In the genomic region with DNA sequence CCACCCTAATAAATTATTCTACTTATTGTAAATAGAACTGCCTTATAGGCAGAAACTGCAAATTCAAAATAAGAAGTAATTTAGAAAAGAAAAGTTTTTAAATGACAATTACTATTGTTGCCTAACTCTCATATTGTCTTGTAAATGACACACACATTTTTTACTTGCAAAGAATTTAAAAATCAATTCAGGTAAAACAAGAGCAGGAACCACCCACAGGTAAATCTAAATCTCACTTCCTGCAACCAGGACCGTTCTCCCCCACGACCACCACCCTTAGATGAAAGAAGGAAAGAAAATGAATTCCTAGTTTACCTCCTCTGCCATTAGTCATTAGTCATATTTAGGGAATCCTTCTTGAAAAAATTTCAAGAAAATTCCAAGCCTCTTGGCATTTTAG, we compare ENCODE assay signal across 19 cellular contexts. TPM values are rescaled to one million over a fixed set of nuclear protein-coding genes. Genes with fewer than 3 reads are reported as not detected.
DNase-seq lines count a peak whose midpoint lies in the region; ATAC-seq, FAIRE-seq and TF ChIP-seq lines count a peak whose summit lies in the region.
"Had no signal": no experiment of that assay in that cellular context is flagged by ENCODE, and none has a peak within 500 bp of the region (broad histone marks: within the 10 kb centered on the region; RNA-seq: fewer than 3 reads in every experiment).

No MANE protein-coding gene starts in this region.

- TF ChIP-seq EP300 in H1 (IDR thresholded peaks at IDR 0.05; ENCODE audit: borderline replicate concordance in 1 of 2, low read depth in 2 of 2, low read length in 2 of 2) = 0 out of 3 replicates have a peak, but pooled peaks of 1 of the 2 experiments have one; percentile 20

- H3K4ac ChIP-seq in H1 (replicated peaks; ENCODE audit: insufficient read length, low read depth, low read length) = no peak overlapping the region

- H3K36me3 ChIP-seq in HUES48 (ENCODE audit: control insufficient read depth, insufficient read depth, low read length) (peaks cover 4% of the 10 kb centered on the region; the same call in 1 of the 2 replicates), H1 (ENCODE audit: control insufficient read depth in 2 of 4, insufficient read depth in 4 of 4, low read length in 3 of 4) (no peaks in the 10 kb centered on the region), iPS-18a (ENCODE audit: control insufficient read depth, low read depth, low read length) (no peaks in the 10 kb centered on the region)
- H3K36me3 ChIP-seq: BLaER1 had no signal

- TF ChIP-seq RAD21 in H1 (IDR thresholded peaks at IDR 0.05 in 1 of 2, conservative IDR thresholded peaks at IDR 0.05 in 1 of 2; ENCODE audit: low read depth in 2 of 2, low read length in 2 of 2) = no peak

- H3K79me2 ChIP-seq in H1 (ENCODE audit: control insufficient read depth in 1 of 2, insufficient read depth in 2 of 2, low read length in 2 of 2) = peaks cover 12 to 46% of the 10 kb centered on the region in 2 experiments

- peak; percentile 78 for FAIRE-seq in H1 (lab: Jason Lieb, UNC)
- FAIRE-seq: GM12878, GM18507 had no signal

- H2BK120ac ChIP-seq in H1 (replicated peaks; ENCODE audit: low read depth, low read length) = peak overlapping the region; percentile 95

- no peak overlapping the region for H4K91ac ChIP-seq in H1 (replicated peaks; ENCODE audit: insufficient read length, low read length)

- H3K27me3 ChIP-seq in HUES48 (ENCODE audit: control insufficient read depth, insufficient read depth, low read length) = no peaks in the 10 kb centered on the region
- no peaks in the 10 kb centered on the region for H3K27me3 ChIP-seq in H1 (replicated peaks in 1 of 4; ENCODE audit: control insufficient read depth in 3 of 4, extremely low read depth in 1 of 4, insufficient read depth in 3 of 4, low read length in 3 of 4)
- H3K27me3 ChIP-seq in iPS-18a (ENCODE audit: control insufficient read depth, insufficient read depth, low read length) = no peaks in the 10 kb centered on the region
- H3K27me3 ChIP-seq: BLaER1 had no signal

- H3K4me2 ChIP-seq in H1 (ENCODE audit: insufficient read depth in 1 of 2, low read depth in 2 of 2, low read length in 2 of 2) = peak overlapping the region; percentile 13 to 35; a peak in 3 of 4 replicates
- H3K4me2 ChIP-seq: BLaER1 had no signal

- H3K4me3 ChIP-seq in HUES48 (ENCODE audit: low read depth, low read length) = peak overlapping the region; percentile 29; the same call in 1 of the 2 replicates
- H3K4me3 ChIP-seq in H1 (ENCODE audit: extremely low read depth in 1 of 4, insufficient read depth in 2 of 4, low read depth in 3 of 4, low read length in 4 of 4) = peak overlapping the region in 1 of 4 experiments; percentile 37; a peak in 1 of 8 replicates
- peak overlapping the region; percentile 15 for H3K4me3 ChIP-seq in iPS-18a (ENCODE audit: low read length)
- H3K4me3 ChIP-seq: BLaER1, GM12878 had no signal

- H3K27ac ChIP-seq in HUES48 (ENCODE audit: low read depth, low read length) (peak overlapping the region; percentile 91), H1 (ENCODE audit: low read depth, low read length) (peak overlapping the region; percentile 58; the same call in 1 of the 2 replicates), iPS-18a (ENCODE audit: low read length) (peak overlapping the region; percentile 43)
- H3K27ac ChIP-seq: BLaER1 had no signal

- H4K8ac ChIP-seq in H1 (ENCODE audit: extremely low read depth, insufficient read depth, low read length) = no peak overlapping the region

- no peak overlapping the region for H3K23ac ChIP-seq in H1 (ENCODE audit: insufficient read length)

- no peak overlapping the region for H2AK5ac ChIP-seq in H1 (ENCODE audit: low read depth, low read length)

- ATAC-seq in GM21825 (IDR thresholded peaks at IDR 0.05; ENCODE audit: unreplicated experiment) (no peak), GM21723 (IDR thresholded peaks at IDR 0.05; ENCODE audit: unreplicated experiment) (no peak)
- ATAC-seq: GM12878, HCT116 had no signal

- DNase-seq in EL (peak; percentile 8), H1 (ENCODE audit: low read depth in 1 of 2, low spot score in 2 of 2) (peak in 1 of 2 experiments; percentile 41), NCI-H1105 treated with DMSO at 0.1 percent for 48 hours (lab: John Stamatoyannopoulos, UW) (no peak), germinal center (ENCODE audit: low spot score) (no peak)
- DNase-seq: 8988T; AML-193; Caco-2; CD8-positive, alpha-beta memory T cell; DND-41; IMR-90; KBM-7 had no signal

- H3K18ac ChIP-seq in H1 (ENCODE audit: extremely low read depth, low read length) = peak overlapping the region; percentile 76; the same call in 1 of the 2 replicates

- H3K9me3 ChIP-seq in HUES48 (ENCODE audit: control insufficient read depth, insufficient read depth, low read length) (no peaks in the 10 kb centered on the region), H1 (ENCODE audit: insufficient read depth in 2 of 2, low read depth in 1 of 2, low read length in 1 of 2) (no peaks in the 10 kb centered on the region), iPS-18a (ENCODE audit: control insufficient read depth, low read depth, low read length) (no peaks in the 10 kb centered on the region)
- H3K9me3 ChIP-seq: BLaER1, Caco-2 had no signal

- peaks cover 6% of the 10 kb centered on the region for H3K23me2 ChIP-seq in H1 (ENCODE audit: low read depth, low read length)

- H3K79me1 ChIP-seq in H1 (ENCODE audit: low read depth, low read length) = no peaks in the 10 kb centered on the region

- no peak overlapping the region for H3K56ac ChIP-seq in H1 (replicated peaks; ENCODE audit: insufficient read length, low read depth, low read length)

- H2BK15ac ChIP-seq in H1 (ENCODE audit: low read length) = no peak overlapping the region

- peak overlapping the region; percentile 76 for H4K5ac ChIP-seq in H1 (ENCODE audit: insufficient read length, low read depth, low read length)

- TF ChIP-seq POLR2A in H1 (IDR thresholded peaks at IDR 0.05; ENCODE audit: control extremely low read depth in 1 of 2, low read depth in 2 of 2, low read length in 2 of 2) = no peak

- TF ChIP-seq CTCF in H1 (IDR thresholded peaks at IDR 0.05; ENCODE audit: control extremely low read depth in 1 of 3, insufficient read depth in 1 of 3, low read depth in 1 of 3, low read length in 3 of 3) = no peak

- POLR2A ChIA-PET in H1 (lab: Charles Lee; ENCODE audit: partially characterized antibody) = interaction anchor here (1.4 to 1.6 kb wide), 2 partner anchors 8 to 35 kb away, joined by 3 to 4 read pairs; no protein-coding TSS in a partner anchor

- 10% methylated on average over 2 of the region's 2 CpGs; no CpG with 5 or more reads in 1 of the 2 experiments for WGBS in H1 (ENCODE audit: extremely low coverage in 1 of 2, insufficient coverage in 1 of 2, insufficient read length in 1 of 2, insufficient replicate concordance in 2 of 2, low coverage in 1 of 2, low lambda C conversion rate in 2 of 2, missing lambda C conversion rate in 1 of 2), 2 experiments

- no peak overlapping the region for H2AFZ ChIP-seq in H1 (ENCODE audit: low read length)

- CTCF ChIA-PET in H1 (lab: Charles Lee; ENCODE audit: partially characterized antibody) = no interaction called here

- no peak overlapping the region for H2BK20ac ChIP-seq in H1 (ENCODE audit: low read length)

- H2BK12ac ChIP-seq in H1 (ENCODE audit: low read depth, low read length) = no peak overlapping the region; the same call in 1 of the 2 replicates

- H3K9ac ChIP-seq in HUES48 (ENCODE audit: low read depth, low read length) (peak overlapping the region; percentile 8; the same call in 1 of the 2 replicates), H1 (replicated peaks in 1 of 4; ENCODE audit: extremely low read depth in 1 of 4, low read depth in 3 of 4, low read length in 3 of 4) (no peak overlapping the region), iPS-18a (ENCODE audit: low read length) (no peak overlapping the region)
- H3K9ac ChIP-seq: BLaER1 had no signal

- H2BK5ac ChIP-seq in H1 (ENCODE audit: low read depth, low read length) = peak overlapping the region; percentile 95; the same call in 1 of the 2 replicates

- peaks cover 67% of the 10 kb centered on the region for H3K4me1 ChIP-seq in HUES48 (ENCODE audit: control insufficient read depth, insufficient read depth, low read length)
- peaks cover 8 to 31% (median 13%) of the 10 kb centered on the region in 4 experiments; a peak in 6 of 7 replicates for H3K4me1 ChIP-seq in H1 (replicated peaks in 1 of 4; ENCODE audit: control insufficient read depth in 3 of 4, insufficient read depth in 4 of 4, low read length in 3 of 4)
- peaks cover 36% of the 10 kb centered on the region for H3K4me1 ChIP-seq in iPS-18a (ENCODE audit: control insufficient read depth, low read depth, low read length)

- H4K20me1 ChIP-seq in H1 (replicated peaks in 1 of 2; ENCODE audit: control insufficient read depth in 1 of 2, insufficient read depth in 2 of 2, low read length in 2 of 2) = no peaks in the 10 kb centered on the region
- H4K20me1 ChIP-seq: BLaER1 had no signal

- no peak overlapping the region for H3K14ac ChIP-seq in H1 (ENCODE audit: insufficient read length)

TF ChIP-seq in H1, 55 proteins besides CTCF, POLR2A, EP300 and RAD21 (continues in another document):
- TF ChIP-seq BACH1 (IDR thresholded peaks at IDR 0.05; ENCODE audit: low read length) (peak; percentile 47), KDM4A (IDR thresholded peaks at IDR 0.05; ENCODE audit: low read depth, low read length, severe bottlenecking) (no peak)

RNA-seq across cellular contexts. Expression of a gene that starts 4.8 kb away (rescaled TPM):
- 383 and 394 TPM in 2 replicates for total RNA-seq in H1 (2021; fragmentation: NEBNext Ultra II Directional; extraction: Animal tissue kit (Norgen Biotek cat#: 25700))
- 203 and 207 TPM in 2 replicates for polyA plus RNA-seq in H1 (2011; rRNA removed)
- polyA plus RNA-seq in H1 (2011; cell fraction: cytosol; rRNA removed) = 205 TPM
- polyA plus RNA-seq in H1 (2011; cell fraction: nucleus; rRNA removed) = 683 TPM
- polyA plus RNA-seq in H1 (2012, experiment 1 of 2) = 282 to 422 TPM (median 360 TPM) in 4 replicates
- polyA plus RNA-seq in H1 (2012, experiment 2 of 2) = 23.9 TPM
- polyA plus RNA-seq in H1 (2013, experiment 1 of 2) = 508 TPM
- 399 TPM for polyA plus RNA-seq in H1 (2013, experiment 2 of 2)
- polyA minus RNA-seq in H1 (2011; rRNA and poly(A)+ RNA removed) = 569 and 873 TPM in 2 replicates
- 295 TPM for polyA minus RNA-seq in H1 (2011; cell fraction: cytosol; rRNA and poly(A)+ RNA removed)
- 1,318 TPM for polyA minus RNA-seq in H1 (2011; cell fraction: nucleus; rRNA and poly(A)+ RNA removed)
